Comparison of ENCODE assay signal across 9 cellular contexts in the genomic region with DNA sequence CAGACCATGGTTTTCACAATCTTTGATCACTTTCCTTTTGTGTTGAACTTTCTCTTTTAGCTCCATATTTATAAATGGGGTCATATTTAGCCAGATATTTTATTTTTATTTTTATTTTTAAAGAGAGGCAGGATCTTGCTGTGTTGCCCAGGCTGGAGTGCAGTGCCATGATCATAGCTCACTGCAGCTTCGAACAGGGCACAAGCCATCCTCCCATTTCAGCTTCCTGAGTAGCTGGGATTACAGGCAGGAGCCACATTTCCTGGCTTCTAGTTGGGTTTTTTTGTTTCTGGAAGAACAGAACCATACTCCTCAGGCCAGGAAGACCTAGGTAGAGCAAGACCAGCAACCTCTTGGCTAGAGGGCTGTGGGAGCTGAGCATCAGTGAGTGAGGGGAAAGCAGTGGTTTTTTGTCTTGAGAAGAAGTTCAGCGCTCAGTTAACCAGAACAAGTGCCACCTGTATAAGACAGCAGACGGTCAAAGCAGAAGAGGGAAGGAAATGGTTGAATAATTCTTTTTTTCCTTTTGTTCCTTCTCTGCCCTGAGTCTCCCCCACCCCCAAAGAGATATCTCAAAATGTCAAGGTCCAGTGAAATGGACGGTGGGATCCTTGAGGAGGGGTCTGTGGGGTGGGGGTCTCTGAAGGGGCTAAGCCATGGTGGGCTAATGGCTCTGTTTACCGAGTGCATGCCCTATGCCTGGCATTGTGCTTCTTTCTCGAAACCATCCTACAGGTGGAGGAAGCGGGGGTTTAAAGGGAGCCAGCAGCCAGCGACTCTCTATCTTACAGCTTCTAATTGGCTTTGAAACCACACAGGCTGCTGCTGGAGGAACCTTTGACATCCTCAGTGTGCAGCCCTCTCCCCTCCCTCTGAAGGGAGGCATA.
DNase-seq lines count a peak whose midpoint lies in the region; ATAC-seq and TF ChIP-seq lines count a peak whose summit lies in the region.
"Had no signal": no experiment of that assay in that cellular context is flagged by ENCODE, and none has a peak within 500 bp of the region (broad histone marks: within the 10 kb centered on the region; RNA-seq: fewer than 3 reads in every experiment).

No MANE protein-coding gene starts in this region.

- H3K9me3 ChIP-seq in DND-41 (ENCODE audit: insufficient read depth, low read length, severe bottlenecking) = no peaks in the 10 kb centered on the region
- no peaks in the 10 kb centered on the region for H3K9me3 ChIP-seq in PC-3 (ENCODE audit: low read length)
- H3K9me3 ChIP-seq in ovary = no peaks in the 10 kb centered on the region

- no peaks in the 10 kb centered on the region for H3F3A ChIP-seq in PC-3 (ENCODE audit: low read length, unreplicated experiment)

- H3K4me1 Mint-ChIP-seq in activated B cell treated with CpG ODN at 0.5 μM for 24 hours (peaks cover 63% of the 10 kb centered on the region), neural crest cell (peaks cover 37% of the 10 kb centered on the region)

- POLR2A ChIA-PET in activated B cell treated with CpG ODN at 0.5 μM for 24 hours (lab: Charles Lee) = interaction anchor here (0.6 to 4.2 kb wide), 9 partner anchors 9 to 182 kb away, joined by 3 to 29 read pairs (median 5); no protein-coding TSS in a partner anchor
- POLR2A ChIA-PET in PC-3 (lab: Charles Lee; ENCODE audit: unreplicated experiment) = interaction anchor here (0.6 kb wide), 1 partner anchor 97 kb away, joined by 4 read pairs; no protein-coding TSS in a partner anchor

- no peak for TF ChIP-seq CTCF in DND-41 (IDR thresholded peaks at IDR 0.05; ENCODE audit: borderline replicate concordance, extremely low read depth, low read length, poor library complexity, severe bottlenecking)
- TF ChIP-seq CTCF in activated B cell treated with CpG ODN at 0.5 μM for 24 hours (IDR thresholded peaks at IDR 0.05) = no peak
- TF ChIP-seq CTCF in neural crest cell (conservative IDR thresholded peaks at IDR 0.05) = no peak
- TF ChIP-seq CTCF in PC-3 (conservative IDR thresholded peaks at IDR 0.05; ENCODE audit: low read depth, low read length) = no peak
- TF ChIP-seq CTCF in ovary (IDR thresholded peaks at IDR 0.05) = no peak

- CTCF ChIA-PET in activated B cell treated with CpG ODN at 0.5 μM for 24 hours (lab: Charles Lee) = interaction anchor here (1.3 to 1.6 kb wide), 4 partner anchors 10 to 111 kb away, joined by 3 to 6 read pairs (median 4); no protein-coding TSS in a partner anchor
- CTCF ChIA-PET in PC-3 (lab: Charles Lee) = no interaction called here

- no peak overlapping the region for H3K4me2 ChIP-seq in DND-41 (ENCODE audit: insufficient read depth, low read length)
- H3K4me2 ChIP-seq in PC-3 (ENCODE audit: low read length) = no peak overlapping the region

- no peaks in the 10 kb centered on the region for H3K36me3 ChIP-seq in DND-41 (ENCODE audit: insufficient read depth, low read length)
- H3K36me3 ChIP-seq in PC-3 (ENCODE audit: low read depth, low read length) = no peaks in the 10 kb centered on the region
- H3K36me3 ChIP-seq in ovary = no peaks in the 10 kb centered on the region

- H4K20me1 ChIP-seq in DND-41 (ENCODE audit: insufficient read depth, low read length) (no peaks in the 10 kb centered on the region; the same call in 1 of the 2 replicates), PC-3 (ENCODE audit: low read length) (no peaks in the 10 kb centered on the region)

- ATAC-seq in DND-41 (ENCODE audit: insufficient read depth, low read depth) = peak; percentile 94
- ATAC-seq in GM21390 (IDR thresholded peaks at IDR 0.05; ENCODE audit: unreplicated experiment) = peak; percentile 62
- ATAC-seq in activated B cell treated with CpG ODN at 0.5 μM for 24 hours (ENCODE audit: low read depth) = peak; percentile 73
- no peak for ATAC-seq in PC-3
- ATAC-seq in GM18861 (IDR thresholded peaks at IDR 0.05; ENCODE audit: unreplicated experiment) = no peak

- H3K9ac ChIP-seq in DND-41 (ENCODE audit: low read depth, low read length) (no peak overlapping the region), PC-3 (ENCODE audit: low read length) (no peak overlapping the region)

- peak overlapping the region; percentile 52 for H3K4me3 Mint-ChIP-seq in activated B cell treated with CpG ODN at 0.5 μM for 24 hours
- no peak overlapping the region for H3K4me3 Mint-ChIP-seq in neural crest cell

- H3K36me3 Mint-ChIP-seq in activated B cell treated with CpG ODN at 0.5 μM for 24 hours (ENCODE audit: low read depth) (peaks cover 8% of the 10 kb centered on the region), neural crest cell (ENCODE audit: low read depth) (no peaks in the 10 kb centered on the region)

- H3K27me3 Mint-ChIP-seq in activated B cell treated with CpG ODN at 0.5 μM for 24 hours = no peaks in the 10 kb centered on the region
- no peaks in the 10 kb centered on the region for H3K27me3 Mint-ChIP-seq in neural crest cell (ENCODE audit: low read depth)

- WGBS in ovary, 3 donors = 69 to 75% (median 71%) methylated on average over 8 of the region's 8 CpGs

- no TSS peak for BruUV-seq in PC-3 (replicated peaks; lab: Mats Ljungman, UMichigan)

- H3K4me3 ChIP-seq in DND-41 (ENCODE audit: low read depth in 1 of 2, low read length in 2 of 2) = no peak overlapping the region
- no peak overlapping the region for H3K4me3 ChIP-seq in PC-3 (ENCODE audit: low read length)
- H3K4me3 ChIP-seq in ovary = no peak overlapping the region

- TF ChIP-seq POLR2A in ovary (IDR thresholded peaks at IDR 0.05) = no peak

- TF ChIP-seq EP300 in ovary (IDR thresholded peaks at IDR 0.05) = no peak

- H3K27me3 ChIP-seq in DND-41 (ENCODE audit: insufficient read depth, low read length, poor library complexity) (no peaks in the 10 kb centered on the region), PC-3 (ENCODE audit: low read length) (no peaks in the 10 kb centered on the region), ovary (no peaks in the 10 kb centered on the region)

- peaks cover 6% of the 10 kb centered on the region for H3K4me1 ChIP-seq in DND-41 (ENCODE audit: insufficient read depth, low read length)
- peaks cover 14% of the 10 kb centered on the region for H3K4me1 ChIP-seq in PC-3 (ENCODE audit: insufficient read depth, low read length)
- no peaks in the 10 kb centered on the region for H3K4me1 ChIP-seq in ovary (ENCODE audit: insufficient read depth)

- no peaks in the 10 kb centered on the region for H3K9me2 ChIP-seq in PC-3 (replicated peaks; ENCODE audit: low read length)

- H2AFZ ChIP-seq in DND-41 (ENCODE audit: low read depth, low read length) (no peak overlapping the region), PC-3 (ENCODE audit: low read length) (no peak overlapping the region)

- DNase-seq in DND-41 (peak; percentile 44), activated B cell treated with CpG ODN at 0.5 μM for 24 hours (no peak), neural crest cell (ENCODE audit: low read depth, low spot score) (no peak), PC-3 (no peak), ovary (no peak), NCI-H2029 (lab: John Stamatoyannopoulos, UW) (no peak)
- DNase-seq: activated effector memory CD4-positive, alpha-beta T cell treated with Interleukin-2 at 50 U/mL for 16 hours had no signal

- no peaks in the 10 kb centered on the region for H3K79me2 ChIP-seq in DND-41 (ENCODE audit: insufficient read depth, low read length)
- peaks cover 67% of the 10 kb centered on the region for H3K79me2 ChIP-seq in PC-3 (ENCODE audit: low read length)

- intact Hi-C loops in activated B cell treated with CpG ODN at 0.5 μM for 24 hours (cut with micrococcal nuclease) = loop anchor here (1.0 kb wide), 2 partner anchors 11 to 13 kb away; no protein-coding TSS in a partner anchor
- intact Hi-C loops in PC-3 (cut with micrococcal nuclease) = no loop called here
- intact Hi-C loops in ovary (cut with DNase I) = no loop called here

- H3K27ac ChIP-seq in DND-41 (ENCODE audit: low read length) (no peak overlapping the region), PC-3 (ENCODE audit: low read length) (no peak overlapping the region), ovary (no peak overlapping the region)

- no peaks in the 10 kb centered on the region for H3K9me3 Mint-ChIP-seq in activated B cell treated with CpG ODN at 0.5 μM for 24 hours
- H3K9me3 Mint-ChIP-seq in neural crest cell = no peaks in the 10 kb centered on the region

- H3K27ac Mint-ChIP-seq in activated B cell treated with CpG ODN at 0.5 μM for 24 hours (peak overlapping the region; percentile 67), neural crest cell (ENCODE audit: unreplicated experiment) (peak overlapping the region; percentile 35)

Comparison
In these comparisons a context has a peak if more than half of its experiments do, and no peak if none do; other contexts are left out.
1. ATAC-seq: peak in DND-41 (single experiment), GM21390 (single experiment) and activated B cell treated with CpG ODN at 0.5 μM for 24 hours (single experiment); none in PC-3 (single experiment) and GM18861 (single experiment).